ENCODE assay signal across 1 cellular context in the genomic region with DNA sequence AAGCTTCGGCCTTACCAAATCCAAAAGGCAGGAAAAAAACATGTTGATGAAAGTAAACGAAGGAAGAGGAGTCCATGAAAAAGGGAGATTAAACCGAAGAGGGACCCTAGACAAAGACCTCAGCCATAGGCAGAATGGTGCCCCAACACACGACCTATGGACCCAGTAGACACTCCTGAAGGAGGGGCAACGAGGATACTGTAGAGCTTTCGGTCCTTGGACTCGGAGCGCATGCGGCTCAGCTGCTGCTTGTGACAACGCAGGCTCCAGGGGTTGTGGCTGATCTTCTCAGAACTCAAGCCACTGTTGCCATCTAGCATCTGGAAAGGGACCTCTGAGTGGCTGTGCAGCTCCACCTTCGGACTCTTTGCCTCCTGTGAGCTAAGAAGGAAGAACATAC.
TF ChIP-seq lines count a peak whose summit lies in the region.

No MANE protein-coding gene starts in this region.

TF ChIP-seq in HepG2, 621 proteins besides CTCF, POLR2A, EP300 and RAD21:
- TF ChIP-seq, protein P1, sequence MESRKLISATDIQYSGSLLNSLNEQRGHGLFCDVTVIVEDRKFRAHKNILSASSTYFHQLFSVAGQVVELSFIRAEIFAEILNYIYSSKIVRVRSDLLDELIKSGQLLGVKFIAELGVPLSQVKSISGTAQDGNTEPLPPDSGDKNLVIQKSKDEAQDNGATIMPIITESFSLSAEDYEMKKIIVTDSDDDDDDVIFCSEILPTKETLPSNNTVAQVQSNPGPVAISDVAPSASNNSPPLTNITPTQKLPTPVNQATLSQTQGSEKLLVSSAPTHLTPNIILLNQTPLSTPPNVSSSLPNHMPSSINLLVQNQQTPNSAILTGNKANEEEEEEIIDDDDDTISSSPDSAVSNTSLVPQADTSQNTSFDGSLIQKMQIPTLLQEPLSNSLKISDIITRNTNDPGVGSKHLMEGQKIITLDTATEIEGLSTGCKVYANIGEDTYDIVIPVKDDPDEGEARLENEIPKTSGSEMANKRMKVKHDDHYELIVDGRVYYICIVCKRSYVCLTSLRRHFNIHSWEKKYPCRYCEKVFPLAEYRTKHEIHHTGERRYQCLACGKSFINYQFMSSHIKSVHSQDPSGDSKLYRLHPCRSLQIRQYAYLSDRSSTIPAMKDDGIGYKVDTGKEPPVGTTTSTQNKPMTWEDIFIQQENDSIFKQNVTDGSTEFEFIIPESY (CRISPR knock-in tag; IDR thresholded peaks at IDR 0.05), result peak; percentile 55; the same call in 1 of the 2 replicates
- TF ChIP-seq ZNF546 (CRISPR knock-in tag; conservative IDR thresholded peaks at IDR 0.05), result no peak
- TF ChIP-seq HNF4A (CRISPR knock-in tag; IDR thresholded peaks at IDR 0.05), result peak; percentile 60
- 0 out of 2 replicates have a peak, but pooled peaks have one; percentile 14 for TF ChIP-seq ZNF687 (CRISPR knock-in tag; IDR thresholded peaks at IDR 0.05)
TF ChIP-seq in HepG2: peak in this region for 3.
